Comparison of ENCODE assay signal across 20 cellular contexts in genomic region chr2:109459485-109459884, GRCh38.
DNase-seq lines count a peak whose midpoint lies in the region; ATAC-seq and TF ChIP-seq lines count a peak whose summit lies in the region.
"Had no signal": no experiment of that assay in that cellular context is flagged by ENCODE, and none has a peak within 500 bp of the region (broad histone marks: within the 10 kb centered on the region; RNA-seq: fewer than 3 reads in every experiment).

No MANE protein-coding gene starts in this region.

- peaks cover 0 to 63% (median 39%) of the 10 kb centered on the region in 4 donors for H3K4me1 ChIP-seq in tibial artery
- no peaks in the 10 kb centered on the region for H3K4me1 ChIP-seq in lower lobe of right lung
- H3K4me1 ChIP-seq: Caco-2, colonic mucosa had no signal

- peak overlapping the region; percentile 63 to 74 for H3K27ac ChIP-seq in tibial artery
- H3K27ac ChIP-seq in lower lobe of right lung: no peak overlapping the region
- H3K27ac ChIP-seq: colonic mucosa, heart right ventricle, VCaP had no signal

- TF ChIP-seq CTCF in tibial artery (IDR thresholded peaks at IDR 0.05) (no peak), lower lobe of right lung (IDR thresholded peaks at IDR 0.05) (no peak)

- H3K27me3 ChIP-seq in tibial artery (no peaks in the 10 kb centered on the region), lower lobe of right lung (ENCODE audit: low read depth) (no peaks in the 10 kb centered on the region)
- H3K27me3 ChIP-seq: colonic mucosa, heart right ventricle had no signal

- no peak for ATAC-seq in HG02852 (IDR thresholded peaks at IDR 0.05; ENCODE audit: unreplicated experiment)
- ATAC-seq in lower lobe of right lung: no peak
- ATAC-seq: T-helper 17 cell had no signal

- H3K4me3 ChIP-seq in tibial artery (no peak overlapping the region), lower lobe of right lung (no peak overlapping the region)
- H3K4me3 ChIP-seq: colonic mucosa, heart right ventricle had no signal

- DNase-seq in LHCN-M2 (ENCODE audit: low read depth) (peak; percentile 87), astrocyte of the hippocampus (ENCODE audit: low read depth, low spot score) (peak; percentile 88), myocyte (ENCODE audit: low read depth) (peak; percentile 97), tibial artery (peak in 1 of 2 donors; percentile 83), lower lobe of right lung (no peak)
- no peak for DNase-seq in activated CD8-positive, alpha-beta memory T cell treated with anti-CD3 and anti-CD28 coated beads, Interleukin-2, amount 50 U/mL, for 48 hours
- DNase-seq: activated CD4-positive, alpha-beta T cell treated with anti-CD3 and anti-CD28 coated beads, Interleukin-2, amount 50 U/mL, for 4 hours; activated naive CD4-positive, alpha-beta T cell treated with anti-CD3 and anti-CD28 coated beads, Interleukin-2, amount 10 ng/mL, durations not matched to agents 7 days and 5 days; colonic mucosa; heart right ventricle; Karpas-422; mammary epithelial cell; NCI-H1092; NCI-H2081 treated with DMSO at 0.1 percent for 48 hours; NCI-H510A; SIG-M5; T-helper 17 cell had no signal

- H3K36me3 ChIP-seq in tibial artery (no peaks in the 10 kb centered on the region), lower lobe of right lung (no peaks in the 10 kb centered on the region)
- H3K36me3 ChIP-seq: colonic mucosa had no signal

- intact Hi-C loops in tibial artery (cut with DNase I; ENCODE audit: low total_unique reads): no loop called here
- intact Hi-C loops in lower lobe of right lung (cut with DNase I): no loop called here

- H3K9me3 ChIP-seq in tibial artery (no peaks in the 10 kb centered on the region), lower lobe of right lung (no peaks in the 10 kb centered on the region)
- H3K9me3 ChIP-seq: Caco-2, colonic mucosa, heart right ventricle had no signal

Comparison
In these comparisons a context has a peak if more than half of its experiments do, and no peak if none do; other contexts are left out.
1. DNase-seq: peak in LHCN-M2 (single experiment), astrocyte of the hippocampus (single experiment) and myocyte (single experiment); none in lower lobe of right lung (single experiment) and activated CD8-positive, alpha-beta memory T cell treated with anti-CD3 and anti-CD28 coated beads, Interleukin-2, amount 50 U/mL, for 48 hours (single experiment).